In genomic region chr2:176110975-176111663, GRCh38 we compare ENCODE assay signal across 8 cellular contexts. TPM values are rescaled to one million over a fixed set of nuclear protein-coding genes. Genes with fewer than 3 reads are reported as not detected.
A peak's percentile ranks its signal among the peaks of the same experiment; 100 is the strongest.
DNase-seq lines count a peak whose midpoint lies in the region; ATAC-seq lines count a peak whose summit lies in the region.

No MANE protein-coding gene starts in this region.

- peaks cover 4% of the 10 kb centered on the region for H3K36me3 Mint-ChIP-seq in activated CD4-positive, alpha-beta T cell treated with anti-CD3 and anti-CD28 coated beads, Interleukin-2, amount 10 ng/mL, durations not matched to agents 7 days and 5 days (ENCODE audit: low read depth)

- H3K4me1 Mint-ChIP-seq in activated CD4-positive, alpha-beta T cell treated with anti-CD3 and anti-CD28 coated beads, Interleukin-2, amount 10 ng/mL, durations not matched to agents 7 days and 5 days: peaks cover 5% of the 10 kb centered on the region

- H3K27me3 ChIP-seq in adipocyte (replicated peaks; ENCODE audit: control insufficient read depth, insufficient read depth, low read length): peaks cover 74% of the 10 kb centered on the region

- no peak for ATAC-seq in GM18511 (IDR thresholded peaks at IDR 0.05; ENCODE audit: unreplicated experiment)

- CTCF ChIA-PET in activated CD4-positive, alpha-beta T cell treated with anti-CD3 and anti-CD28 coated beads, Interleukin-2, amount 10 ng/mL, durations not matched to agents 7 days and 5 days (lab: Charles Lee): interaction anchor here (0.8 to 1.9 kb wide), 9 partner anchors 10 to 706 kb away, joined by 3 to 7 read pairs (median 4); no protein-coding TSS in a partner anchor

- POLR2A ChIA-PET in activated CD4-positive, alpha-beta T cell treated with anti-CD3 and anti-CD28 coated beads, Interleukin-2, amount 10 ng/mL, durations not matched to agents 7 days and 5 days (lab: Charles Lee): no interaction called here

- H3K9me3 ChIP-seq in adipocyte (ENCODE audit: control insufficient read depth, low read length): no peaks in the 10 kb centered on the region

- H3K27me3 Mint-ChIP-seq in activated CD4-positive, alpha-beta T cell treated with anti-CD3 and anti-CD28 coated beads, Interleukin-2, amount 10 ng/mL, durations not matched to agents 7 days and 5 days: peaks cover 84% of the 10 kb centered on the region

- H3K27ac Mint-ChIP-seq in activated CD4-positive, alpha-beta T cell treated with anti-CD3 and anti-CD28 coated beads, Interleukin-2, amount 10 ng/mL, durations not matched to agents 7 days and 5 days: peak overlapping the region; percentile 31

- no peak for DNase-seq in activated CD4-positive, alpha-beta T cell treated with anti-CD3 and anti-CD28 coated beads, Interleukin-2, amount 10 ng/mL, durations not matched to agents 7 days and 5 days
- DNase-seq in activated CD4-positive, alpha-beta T cell treated with anti-CD3 and anti-CD28 coated beads, Interleukin-2, amount 50 U/mL, for 4 hours: no peak
- peak; percentile 90 for DNase-seq in NCI-H1105 treated with DMSO at 0.1 percent for 48 hours (lab: John Stamatoyannopoulos, UW)
- peak; percentile 69 for DNase-seq in adipocyte (ENCODE audit: low read depth)
- peak; percentile 64 to 87 for DNase-seq in lung microvascular endothelial cell (ENCODE audit: low read depth in 2 of 2)
- DNase-seq in activated T-cell treated with anti-CD3 and anti-CD28 coated beads for 4 hours: no peak
- no peak for DNase-seq in stimulated activated CD4-positive, alpha-beta T cell treated with anti-CD3 and anti-CD28 coated beads, Interleukin-12 subunit alpha, Interleukin-12 subunit beta, amount 100 ng/mL, for 4 hours

- no peaks in the 10 kb centered on the region for H3K4me1 ChIP-seq in adipocyte (ENCODE audit: control insufficient read depth, insufficient read depth, low read length)

- H3K9ac ChIP-seq in adipocyte (ENCODE audit: low read length): no peak overlapping the region

- H3K9me3 Mint-ChIP-seq in activated CD4-positive, alpha-beta T cell treated with anti-CD3 and anti-CD28 coated beads, Interleukin-2, amount 10 ng/mL, durations not matched to agents 7 days and 5 days: no peaks in the 10 kb centered on the region

- H3K4me3 Mint-ChIP-seq in activated CD4-positive, alpha-beta T cell treated with anti-CD3 and anti-CD28 coated beads, Interleukin-2, amount 10 ng/mL, durations not matched to agents 7 days and 5 days: no peak overlapping the region

- H3K36me3 ChIP-seq in adipocyte (ENCODE audit: control insufficient read depth, insufficient read depth, low read length, severe bottlenecking): no peaks in the 10 kb centered on the region

- H3K4me3 ChIP-seq in adipocyte (ENCODE audit: low read length): no peak overlapping the region

RNA-seq across cellular contexts. Expression of gene HOXD11, which starts 4.0 kb away (rescaled TPM):
- total RNA-seq in activated CD4-positive, alpha-beta T cell treated with anti-CD3 and anti-CD28 coated beads, Interleukin-2, amount 10 ng/mL, durations not matched to agents 7 days and 5 days: not detected
- not detected in 2 replicates for total RNA-seq in lung microvascular endothelial cell

RNA-seq across cellular contexts. Expression of gene HOXD10, which starts 5.5 kb away (rescaled TPM):
- not detected for total RNA-seq in activated CD4-positive, alpha-beta T cell treated with anti-CD3 and anti-CD28 coated beads, Interleukin-2, amount 10 ng/mL, durations not matched to agents 7 days and 5 days
- total RNA-seq in lung microvascular endothelial cell: 4.0 and 4.4 TPM in 2 replicates

RNA-seq across cellular contexts. Expression of gene HOXD9, which starts 11.4 kb away (rescaled TPM):
- total RNA-seq in activated CD4-positive, alpha-beta T cell treated with anti-CD3 and anti-CD28 coated beads, Interleukin-2, amount 10 ng/mL, durations not matched to agents 7 days and 5 days: not detected
- 15.3 and 23.8 TPM in 2 replicates for total RNA-seq in lung microvascular endothelial cell

RNA-seq across cellular contexts. Expression of gene HOXD12, which starts 11.5 kb away (rescaled TPM):
- total RNA-seq in activated CD4-positive, alpha-beta T cell treated with anti-CD3 and anti-CD28 coated beads, Interleukin-2, amount 10 ng/mL, durations not matched to agents 7 days and 5 days: not detected
- not detected in 2 replicates for total RNA-seq in lung microvascular endothelial cell

RNA-seq across cellular contexts. Expression of gene HOXD8, which starts 18.4 kb away (rescaled TPM):
- not detected for total RNA-seq in activated CD4-positive, alpha-beta T cell treated with anti-CD3 and anti-CD28 coated beads, Interleukin-2, amount 10 ng/mL, durations not matched to agents 7 days and 5 days
- total RNA-seq in lung microvascular endothelial cell: 15.5 and 27.4 TPM in 2 replicates

Comparison
In these comparisons a context has a peak if more than half of its experiments do, and no peak if none do; other contexts are left out.
1. DNase-seq: peak in NCI-H1105 treated with DMSO at 0.1 percent for 48 hours (single experiment), adipocyte (single experiment) and lung microvascular endothelial cell (2 of 2); none in activated CD4-positive, alpha-beta T cell treated with anti-CD3 and anti-CD28 coated beads, Interleukin-2, amount 10 ng/mL, durations not matched to agents 7 days and 5 days (single experiment), activated CD4-positive, alpha-beta T cell treated with anti-CD3 and anti-CD28 coated beads, Interleukin-2, amount 50 U/mL, for 4 hours (0 of 2), activated T-cell treated with anti-CD3 and anti-CD28 coated beads for 4 hours (single experiment) and stimulated activated CD4-positive, alpha-beta T cell treated with anti-CD3 and anti-CD28 coated beads, Interleukin-12 subunit alpha, Interleukin-12 subunit beta, amount 100 ng/mL, for 4 hours (single experiment).
2. RNA of gene HOXD9, which starts 11.4 kb away (total RNA-seq): 15.3 to 23.8 TPM in lung microvascular endothelial cell; not detected in activated CD4-positive, alpha-beta T cell treated with anti-CD3 and anti-CD28 coated beads, Interleukin-2, amount 10 ng/mL, durations not matched to agents 7 days and 5 days; every median in the first group is over 10 times any median in the second.